ENCODE assay signal across 1 cellular context in genomic region chr7:111394891-111395290, GRCh38.
TF ChIP-seq lines count a peak whose summit lies in the region.

No MANE protein-coding gene starts in this region.

TF ChIP-seq in WTC11, 78 proteins besides CTCF, POLR2A, EP300 and RAD21 (continued from another document):
- no peak for TF ChIP-seq STAT6 (CRISPR knock-in tag; conservative IDR thresholded peaks at IDR 0.05; ENCODE audit: low read depth)
- no peak for TF ChIP-seq MLX (CRISPR knock-in tag; IDR thresholded peaks at IDR 0.05)
